ENCODE assay signal across 14 cellular contexts in genomic region chr9:87193925-87194380, GRCh38.
A peak's percentile ranks its signal among the peaks of the same experiment; 100 is the strongest.
DNase-seq lines count a peak whose midpoint lies in the region; ATAC-seq and TF ChIP-seq lines count a peak whose summit lies in the region.
"Had no signal": no experiment of that assay in that cellular context is flagged by ENCODE, and none has a peak within 500 bp of the region (broad histone marks: within the 10 kb centered on the region; RNA-seq: fewer than 3 reads in every experiment).

No MANE protein-coding gene starts in this region.

- H3K9me3 ChIP-seq in GM23248 (ENCODE audit: low read depth): no peaks in the 10 kb centered on the region
- H3K9me3 ChIP-seq in spleen: no peaks in the 10 kb centered on the region
- H3K9me3 ChIP-seq in OCI-LY7 (ENCODE audit: low read length): no peaks in the 10 kb centered on the region

- TF ChIP-seq POLR2A in spleen (IDR thresholded peaks at IDR 0.05): no peak

- H2AFZ ChIP-seq in GM23248: peak overlapping the region; percentile 36
- no peak overlapping the region for H2AFZ ChIP-seq in OCI-LY7 (ENCODE audit: low read length)

- POLR2A ChIA-PET in OCI-LY7 (lab: Charles Lee): no interaction called here

- TF ChIP-seq CTCF in astrocyte of the spinal cord (IDR thresholded peaks at IDR 0.05; ENCODE audit: low read depth, low read length) (no peak), spleen (IDR thresholded peaks at IDR 0.05 in 8 of 11, conservative IDR thresholded peaks at IDR 0.05 in 3 of 11) (no peak), OCI-LY7 (conservative IDR thresholded peaks at IDR 0.05; ENCODE audit: low read length) (no peak), natural killer cell (IDR thresholded peaks at IDR 0.05) (no peak)

- H3K27ac Mint-ChIP-seq in natural killer cell: no peak overlapping the region
- H3K27ac Mint-ChIP-seq: CD8-positive, alpha-beta memory T cell had no signal

- peaks cover 26 to 38% of the 10 kb centered on the region in 2 donors for H3K27me3 Mint-ChIP-seq in natural killer cell (ENCODE audit: low read depth in 2 of 2)

- H3K4me3 Mint-ChIP-seq in natural killer cell: no peak overlapping the region
- H3K4me3 Mint-ChIP-seq: CD8-positive, alpha-beta memory T cell had no signal

- in situ Hi-C loops in GM23248 (cut with MboI) (no loop called here), astrocyte of the spinal cord (cut with HindIII; ENCODE audit: low sequenced_read_pairs) (no loop called here)

- H3K9me2 ChIP-seq in GM23248 (ENCODE audit: insufficient read depth): no peaks in the 10 kb centered on the region
- H3K9me2 ChIP-seq in OCI-LY7 (ENCODE audit: insufficient read depth, low read length): no peaks in the 10 kb centered on the region

- CTCF ChIA-PET in OCI-LY7 (lab: Charles Lee; ENCODE audit: unreplicated experiment): no interaction called here

- H3K79me2 ChIP-seq in GM23248 (ENCODE audit: insufficient read depth) (no peaks in the 10 kb centered on the region), OCI-LY7 (ENCODE audit: insufficient read depth, low read depth, low read length) (no peaks in the 10 kb centered on the region)

- H4K20me1 ChIP-seq in GM23248 (ENCODE audit: insufficient read depth) (no peaks in the 10 kb centered on the region), OCI-LY7 (ENCODE audit: insufficient read depth, low read length) (no peaks in the 10 kb centered on the region)

- no peak for ATAC-seq in natural killer cell
- ATAC-seq: Right ventricle myocardium inferior had no signal

- 0 to 1% methylated on average over 5 of the region's 5 CpGs for WGBS in GM23248 (ENCODE audit: low coverage in 1 of 2, low lambda C conversion rate in 2 of 2, missing lambda C conversion rate in 2 of 2), 2 experiments
- 49 to 84% (median 71%) methylated on average over 5 of the region's 5 CpGs for WGBS in spleen, 5 donors

- H3K27me3 ChIP-seq in GM23248 (replicated peaks; ENCODE audit: insufficient read depth) (no peaks in the 10 kb centered on the region), spleen (replicated peaks in 1 of 7) (peaks cover 0 to 11% (median 0%) of the 10 kb centered on the region in 7 donors)

- no peaks in the 10 kb centered on the region for H3K9me3 Mint-ChIP-seq in natural killer cell
- H3K9me3 Mint-ChIP-seq: CD8-positive, alpha-beta memory T cell had no signal

- peaks cover 50% of the 10 kb centered on the region for H3K4me1 ChIP-seq in GM23248 (ENCODE audit: insufficient read depth)
- H3K4me1 ChIP-seq in spleen: no peaks in the 10 kb centered on the region
- no peaks in the 10 kb centered on the region for H3K4me1 ChIP-seq in OCI-LY7 (ENCODE audit: insufficient read depth, low read length, poor library complexity, severe bottlenecking)

- H3F3A ChIP-seq in GM23248 (ENCODE audit: insufficient read depth): peaks cover 48% of the 10 kb centered on the region

- H3K4me1 Mint-ChIP-seq in natural killer cell: peaks cover 9 to 10% of the 10 kb centered on the region in 2 donors

- H3K4me3 ChIP-seq in GM23248: peak overlapping the region; percentile 52
- H3K4me3 ChIP-seq in astrocyte of the spinal cord (ENCODE audit: low read depth, low read length): no peak overlapping the region
- H3K4me3 ChIP-seq in spleen: no peak overlapping the region
- H3K4me3 ChIP-seq in OCI-LY7 (ENCODE audit: low read depth, low read length, poor library complexity, severe bottlenecking): no peak overlapping the region
- H3K4me3 ChIP-seq: lung had no signal

- no TSS peak for BruUV-seq in OCI-LY7 (replicated peaks; lab: Mats Ljungman, UMichigan)

- H3K36me3 ChIP-seq in GM23248 (ENCODE audit: low read depth) (no peaks in the 10 kb centered on the region), spleen (no peaks in the 10 kb centered on the region), OCI-LY7 (ENCODE audit: insufficient read depth, low read length) (no peaks in the 10 kb centered on the region)

- peak; percentile 89 for DNase-seq in GM23248
- DNase-seq in astrocyte of the spinal cord (ENCODE audit: low read depth, low spot score): peak; percentile 94
- peak; percentile 87 for DNase-seq in islet precursor cell
- peak; percentile 77 for DNase-seq in smooth muscle cell of the brain vasculature (ENCODE audit: low read depth, low spot score)
- DNase-seq in spleen: no peak
- DNase-seq in substantia nigra (lab: John Stamatoyannopoulos, UW): no peak
- DNase-seq in OCI-LY7 (ENCODE audit: low spot score): no peak
- no peak for DNase-seq in natural killer cell
- DNase-seq: activated T-cell treated with anti-CD3 and anti-CD28 coated beads, Interleukin-2, amount 50 U/mL, for 48 hours; CD8-positive, alpha-beta memory T cell; central memory CD4-positive, alpha-beta T cell; NCI-H345 had no signal

- H3K36me3 Mint-ChIP-seq in natural killer cell: no peaks in the 10 kb centered on the region
- H3K36me3 Mint-ChIP-seq: CD8-positive, alpha-beta memory T cell had no signal

- H3K9ac ChIP-seq in GM23248: peak overlapping the region; percentile 70

- intact Hi-C loops in spleen (cut with DNase I; ENCODE audit: low total_unique reads) (no loop called here), OCI-LY7 (cut with micrococcal nuclease; ENCODE audit: unreplicated experiment) (no loop called here), natural killer cell (cut with micrococcal nuclease) (no loop called here)

- peak overlapping the region; percentile 89 for H3K4me2 ChIP-seq in GM23248 (ENCODE audit: unreplicated experiment)
- no peak overlapping the region for H3K4me2 ChIP-seq in OCI-LY7 (ENCODE audit: low read length)

- H3K27ac ChIP-seq in GM23248 (peak overlapping the region; percentile 93), spleen (peak overlapping the region in 1 of 8 donors; percentile 3), substantia nigra (ENCODE audit: low read depth, low read length, poor library complexity, severe bottlenecking) (no peak overlapping the region), OCI-LY7 (ENCODE audit: low read depth, low read length, poor library complexity, severe bottlenecking) (no peak overlapping the region)

Comparison
In these comparisons a context has a peak if more than half of its experiments do, and no peak if none do; other contexts are left out.
1. DNase-seq: peak in GM23248 (single experiment), astrocyte of the spinal cord (single experiment), islet precursor cell (single experiment) and smooth muscle cell of the brain vasculature (single experiment); none in spleen (single experiment), substantia nigra (0 of 49), OCI-LY7 (single experiment) and natural killer cell (single experiment).